ENCODE assay signal across 14 cellular contexts in the genomic region with DNA sequence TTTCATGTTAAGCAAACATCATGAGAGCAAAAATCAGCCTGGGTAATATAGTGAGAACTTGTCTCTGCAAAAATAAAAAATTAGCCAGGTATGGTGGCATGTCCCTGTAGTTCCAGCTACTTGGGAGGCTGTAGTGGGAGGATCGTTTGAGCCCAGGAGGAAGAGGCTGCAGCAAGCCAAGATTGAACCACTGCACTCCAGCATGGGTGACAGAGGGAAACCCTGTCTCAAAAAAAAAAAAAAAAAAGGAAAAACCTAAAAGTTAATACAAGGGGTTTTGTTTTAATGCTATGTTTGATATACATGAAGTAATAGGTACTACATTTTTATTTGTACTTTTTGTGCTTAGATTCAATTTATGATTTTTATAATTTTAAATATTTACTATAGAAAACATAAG. TPM values are rescaled to one million over a fixed set of nuclear protein-coding genes. Genes with fewer than 3 reads are reported as not detected.
A peak's percentile ranks its signal among the peaks of the same experiment; 100 is the strongest.
DNase-seq lines count a peak whose midpoint lies in the region; FAIRE-seq and TF ChIP-seq lines count a peak whose summit lies in the region.
"Had no signal": no experiment of that assay in that cellular context is flagged by ENCODE, and none has a peak within 500 bp of the region (broad histone marks: within the 10 kb centered on the region; RNA-seq: fewer than 3 reads in every experiment).

No MANE protein-coding gene starts in this region.

- DNase-seq in NCI-H2171 treated with DMSO at 0.1 percent for 48 hours (lab: John Stamatoyannopoulos, UW) (peak; percentile 61), NCI-H2171 (lab: John Stamatoyannopoulos, UW) (no peak), SJCRH30 (peak in 1 of 2 experiments; percentile 9), fibroblast of the aortic adventitia (ENCODE audit: low read depth) (peak; percentile 1), type B pancreatic cell (ENCODE audit: extremely low spot score, unreplicated experiment) (no peak), nephron progenitor cell (no peak), urothelium cell line (ENCODE audit: low spot score) (no peak)
- DNase-seq: Caco-2; CD4-positive, alpha-beta T cell; GF-D8; NCI-H146; NCI-H2081; NCI-H510A treated with DMSO at 0.1 percent for 48 hours had no signal

- H3K27me3 Mint-ChIP-seq in type B pancreatic cell: no peaks in the 10 kb centered on the region
- H3K27me3 Mint-ChIP-seq in nephron progenitor cell (ENCODE audit: low read depth, poor library complexity): peaks cover 7% of the 10 kb centered on the region

- no peak overlapping the region for H3K4me3 Mint-ChIP-seq in type B pancreatic cell
- H3K4me3 Mint-ChIP-seq in nephron progenitor cell: no peak overlapping the region
- H3K4me3 Mint-ChIP-seq: CD4-positive, alpha-beta T cell had no signal

- H3K4me3 ChIP-seq in SJCRH30 (no peak overlapping the region), fibroblast of the aortic adventitia (ENCODE audit: low read depth, low read length) (no peak overlapping the region)

- peak overlapping the region; percentile 80 for H3K27ac Mint-ChIP-seq in type B pancreatic cell
- H3K27ac Mint-ChIP-seq in nephron progenitor cell: no peak overlapping the region
- H3K27ac Mint-ChIP-seq: CD4-positive, alpha-beta T cell had no signal

- H3K4me1 ChIP-seq in SJCRH30: peaks cover 17% of the 10 kb centered on the region; the same call in 1 of the 2 replicates

- no peak for FAIRE-seq in urothelium cell line (lab: Jason Lieb, UNC)
- FAIRE-seq: H1 had no signal

- TF ChIP-seq CTCF in fibroblast of the aortic adventitia (IDR thresholded peaks at IDR 0.05; ENCODE audit: insufficient read depth, low read length): no peak
- TF ChIP-seq CTCF in type B pancreatic cell (conservative IDR thresholded peaks at IDR 0.05): no peak
- no peak for TF ChIP-seq CTCF in nephron progenitor cell (IDR thresholded peaks at IDR 0.05)

- no peaks in the 10 kb centered on the region for H3K36me3 ChIP-seq in SJCRH30

- no peaks in the 10 kb centered on the region for H3K27me3 ChIP-seq in SJCRH30

- no peaks in the 10 kb centered on the region for H3K9me3 ChIP-seq in SJCRH30 (replicated peaks)
- H3K9me3 ChIP-seq: Caco-2 had no signal

- H3K4me1 Mint-ChIP-seq in type B pancreatic cell (ENCODE audit: unreplicated experiment) (peaks cover 10% of the 10 kb centered on the region), nephron progenitor cell (peaks cover 13% of the 10 kb centered on the region)

- no peaks in the 10 kb centered on the region for H3K36me3 Mint-ChIP-seq in type B pancreatic cell
- no peaks in the 10 kb centered on the region for H3K36me3 Mint-ChIP-seq in nephron progenitor cell (ENCODE audit: low read depth)

- H3K27ac ChIP-seq in SJCRH30: peak overlapping the region; percentile 18; the same call in 1 of the 2 replicates

- H3K9me3 Mint-ChIP-seq in type B pancreatic cell (no peaks in the 10 kb centered on the region), nephron progenitor cell (no peaks in the 10 kb centered on the region)
- H3K9me3 Mint-ChIP-seq: CD4-positive, alpha-beta T cell had no signal

RNA-seq across cellular contexts. Expression of gene SLC35A3, which starts 27.1 kb away (rescaled TPM):
- total RNA-seq in SJCRH30 (2014; rRNA removed; shearing (Covaris generic)): 17.8 and 19.0 TPM in 2 replicates
- 15.0 and 35.8 TPM in 2 replicates for total RNA-seq in fibroblast of the aortic adventitia (ENCODE audit: low replicate concordance)
- 26.7 and 45.0 TPM in 2 replicates for total RNA-seq in type B pancreatic cell (ENCODE audit: low replicate concordance)

Comparison
In these comparisons a context has a peak if more than half of its experiments do, and no peak if none do; other contexts are left out.
1. DNase-seq: peak in NCI-H2171 treated with DMSO at 0.1 percent for 48 hours (single experiment) and fibroblast of the aortic adventitia (single experiment); none in NCI-H2171 (single experiment), type B pancreatic cell (single experiment), nephron progenitor cell (single experiment) and urothelium cell line (single experiment).